1 cellular context compared by ENCODE assay signal in genomic region chr1:226943156-226943555, GRCh38.
TF ChIP-seq lines count a peak whose summit lies in the region.

No MANE protein-coding gene starts in this region.

TF ChIP-seq in WTC11, 78 proteins besides CTCF, POLR2A, EP300 and RAD21 (continued from another document):
- no peak for TF ChIP-seq HMGXB4 (CRISPR knock-in tag; IDR thresholded peaks at IDR 0.05)
- no peak for TF ChIP-seq PRRX2 (CRISPR knock-in tag; IDR thresholded peaks at IDR 0.05)
- no peak for TF ChIP-seq TP53 (CRISPR knock-in tag; IDR thresholded peaks at IDR 0.05)
- TF ChIP-seq MXD4 (CRISPR knock-in tag; IDR thresholded peaks at IDR 0.05; ENCODE audit: borderline replicate concordance): no peak
- TF ChIP-seq CREB1 (CRISPR knock-in tag; IDR thresholded peaks at IDR 0.05): no peak
- no peak for TF ChIP-seq STAT6 (CRISPR knock-in tag; conservative IDR thresholded peaks at IDR 0.05; ENCODE audit: low read depth)
- TF ChIP-seq ZNF423 (CRISPR knock-in tag; IDR thresholded peaks at IDR 0.05): no peak
TF ChIP-seq in WTC11: peak in this region for 0.
